23 cellular contexts compared by ENCODE assay signal in the genomic region with DNA sequence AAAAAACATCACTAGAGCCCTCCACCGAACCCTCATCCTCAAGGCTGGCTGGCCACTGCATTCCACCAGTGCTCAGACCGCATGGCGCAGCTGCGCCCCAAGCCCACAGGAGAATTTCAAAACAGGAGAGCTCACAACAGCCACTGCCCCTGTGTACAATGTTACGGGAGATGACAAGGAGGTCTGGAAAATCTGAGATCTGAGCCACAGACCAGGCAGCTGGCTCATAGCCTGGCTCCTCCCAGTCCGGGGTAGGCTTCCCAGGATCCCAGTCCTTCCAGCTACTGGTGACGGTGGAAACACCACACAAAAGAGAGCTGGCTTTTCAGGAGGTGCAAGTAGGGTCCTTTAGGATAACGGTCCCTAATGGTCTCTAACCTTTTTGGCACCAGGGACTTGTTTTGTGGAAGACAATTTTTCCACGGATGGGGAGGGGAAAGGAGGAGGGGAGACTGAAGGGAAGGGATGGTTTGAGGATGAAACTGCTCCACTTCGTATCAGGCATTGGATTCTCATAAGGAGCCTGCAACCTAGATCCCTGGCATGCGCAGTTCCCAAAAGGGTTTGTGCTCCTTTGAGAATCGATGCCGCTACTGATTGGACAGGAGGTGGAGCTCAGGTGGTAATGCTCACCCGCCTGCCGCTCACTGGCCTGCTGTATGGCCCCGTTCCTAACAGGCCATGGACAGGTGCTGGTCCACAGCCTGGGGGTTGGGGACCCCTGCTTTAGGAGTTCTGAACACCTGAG. TPM values are rescaled to one million over a fixed set of nuclear protein-coding genes. Genes with fewer than 3 reads are reported as not detected.
DNase-seq lines count a peak whose midpoint lies in the region; ATAC-seq, FAIRE-seq and TF ChIP-seq lines count a peak whose summit lies in the region.
"Had no signal": no experiment of that assay in that cellular context is flagged by ENCODE, and none has a peak within 500 bp of the region (broad histone marks: within the 10 kb centered on the region; RNA-seq: fewer than 3 reads in every experiment).

No MANE protein-coding gene starts in this region.

- H3K27ac ChIP-seq in A549 (no peak overlapping the region), neuronal stem cell (replicated peaks; ENCODE audit: low read length) (no peak overlapping the region)
- H3K27ac ChIP-seq: BLaER1, skin epidermis, tibial artery had no signal

- WGBS in A549 (ENCODE audit: missing lambda C conversion rate): 67% methylated on average over 15 of the region's 16 CpGs
- WGBS in neuronal stem cell (ENCODE audit: extremely low coverage in 2 of 2, insufficient read length in 2 of 2, insufficient replicate concordance in 1 of 2), 2 donors: no CpG with 5 or more reads among the region's 16 CpGs

- H2BK12ac ChIP-seq in neuronal stem cell (ENCODE audit: low read length): no peak overlapping the region

- H3K27me3 ChIP-seq in neuronal stem cell (ENCODE audit: control insufficient read depth in 3 of 3, insufficient read depth in 3 of 3, low read depth in 1 of 3, low read length in 3 of 3): peaks cover 0 to 5% (median 0%) of the 10 kb centered on the region in 3 experiments
- H3K27me3 ChIP-seq: BLaER1 had no signal

- TF ChIP-seq RAD21 in A549 (conservative IDR thresholded peaks at IDR 0.05 in 1 of 2, IDR thresholded peaks at IDR 0.05 in 1 of 2): no peak

- H3K4me2 ChIP-seq in A549 (no peak overlapping the region), neuronal stem cell (ENCODE audit: insufficient read depth, low read length, poor library complexity, severe bottlenecking) (no peak overlapping the region)
- H3K4me2 ChIP-seq: BLaER1 had no signal

- DNase-seq in A549 (ENCODE audit: low read depth in 1 of 2, low spot score in 1 of 2) (no peak), LHCN-M2 (ENCODE audit: low read depth) (peak; percentile 15), fibroblast of pulmonary artery (ENCODE audit: low read depth) (peak; percentile 11), neuronal stem cell (ENCODE audit: low spot score) (no peak), H4 (ENCODE audit: low spot score) (no peak), NCI-H748 treated with DMSO at 0.1 percent for 48 hours (lab: John Stamatoyannopoulos, UW) (no peak), T-helper 1 cell (no peak)
- DNase-seq: ACHN; activated CD4-positive, alpha-beta T cell treated with anti-CD3 and anti-CD28 coated beads, Interleukin-2, amount 10 ng/mL, durations not matched to agents 7 days and 5 days; activated gamma-delta T cell; activated naive CD8-positive, alpha-beta T cell treated with anti-CD3 and anti-CD28 coated beads, Interleukin-2, amount 10 ng/mL, durations not matched to agents 7 days and 5 days; activated T-cell treated with anti-CD3 and anti-CD28 coated beads, Interleukin-2, amount 50 U/mL, for 24 hours; COR-L47; DMS79; GF-D8; Karpas-422; mammary epithelial cell; tibial artery had no signal

- no peak overlapping the region for H3K4me3 ChIP-seq in A549
- H3K4me3 ChIP-seq in fibroblast of pulmonary artery (replicated peaks; ENCODE audit: low read depth, low read length): no peak overlapping the region
- H3K4me3 ChIP-seq in neuronal stem cell (ENCODE audit: low read length in 2 of 2): no peak overlapping the region
- H3K4me3 ChIP-seq: BLaER1, skin epidermis, tibial artery had no signal

- no peak overlapping the region for H3K4ac ChIP-seq in neuronal stem cell (ENCODE audit: low read length)

- H3K14ac ChIP-seq in neuronal stem cell (ENCODE audit: low read length): no peak overlapping the region

- H2BK5ac ChIP-seq in neuronal stem cell (ENCODE audit: low read length): no peak overlapping the region

- no peak overlapping the region for H3K23ac ChIP-seq in neuronal stem cell (ENCODE audit: low read depth, low read length, poor library complexity)

- no peak overlapping the region for H4K91ac ChIP-seq in neuronal stem cell (ENCODE audit: low read depth, low read length, poor library complexity)

- H4K8ac ChIP-seq in neuronal stem cell (ENCODE audit: low read depth, low read length): no peak overlapping the region

- H3K36me3 ChIP-seq in neuronal stem cell (replicated peaks in 1 of 2; ENCODE audit: control insufficient read depth in 2 of 2, insufficient read depth in 2 of 2, low read length in 2 of 2): no peaks in the 10 kb centered on the region
- H3K36me3 ChIP-seq: BLaER1, tibial artery, WERI-Rb-1 had no signal

- H3K9ac ChIP-seq in neuronal stem cell (ENCODE audit: low read depth, low read length, poor library complexity): no peak overlapping the region
- H3K9ac ChIP-seq: BLaER1 had no signal

- CTCF ChIA-PET in A549 (lab: Yijun Ruan, JAX): interaction anchor here (0.6 to 2.0 kb wide), 7 partner anchors 11 to 343 kb away, joined by 3 to 6 read pairs (median 4); no protein-coding TSS in a partner anchor

- H2BK15ac ChIP-seq in neuronal stem cell (ENCODE audit: low read length): no peak overlapping the region

- no peak overlapping the region for H2AK5ac ChIP-seq in neuronal stem cell (ENCODE audit: low read depth, low read length)

- H3K4me1 ChIP-seq in A549: no peaks in the 10 kb centered on the region
- H3K4me1 ChIP-seq in neuronal stem cell (ENCODE audit: control insufficient read depth in 2 of 2, insufficient read depth in 1 of 2, low read depth in 1 of 2, low read length in 2 of 2): peaks cover 0 to 11% of the 10 kb centered on the region in 2 donors
- H3K4me1 ChIP-seq: BLaER1, tibial artery had no signal

- no peaks in the 10 kb centered on the region for H3K9me3 ChIP-seq in A549
- H3K9me3 ChIP-seq in neuronal stem cell (replicated peaks in 1 of 2; ENCODE audit: control insufficient read depth in 2 of 2, insufficient read depth in 1 of 2, low read depth in 1 of 2, low read length in 2 of 2): no peaks in the 10 kb centered on the region
- H3K9me3 ChIP-seq: BLaER1, tibial artery had no signal

- FAIRE-seq in A549 (lab: Jason Lieb, UNC): no peak
- FAIRE-seq: astrocyte, GM19239 had no signal

- no peak overlapping the region for H2BK120ac ChIP-seq in neuronal stem cell (ENCODE audit: low read depth, low read length)

- no peak for TF ChIP-seq CTCF in A549 (IDR thresholded peaks at IDR 0.05)
- TF ChIP-seq CTCF in fibroblast of pulmonary artery (IDR thresholded peaks at IDR 0.05; ENCODE audit: low read length, missing control alignments): no peak

- no peak for TF ChIP-seq EP300 in A549 (IDR thresholded peaks at IDR 0.05)

- H3K18ac ChIP-seq in neuronal stem cell (ENCODE audit: low read length): peak overlapping the region; percentile 39

- POLR2A ChIA-PET in A549 (lab: Yijun Ruan, JAX): no interaction called here

- no peaks in the 10 kb centered on the region for H3K79me1 ChIP-seq in neuronal stem cell (ENCODE audit: low read depth, low read length)

- H2AFZ ChIP-seq in neuronal stem cell (ENCODE audit: low read length): no peak overlapping the region

- peak; percentile 32 to 39; a peak in 2 of 6 replicates for ATAC-seq in A549

- TF ChIP-seq POLR2A in A549 (IDR thresholded peaks at IDR 0.05; ENCODE audit: low read length): no peak

TF ChIP-seq in A549, 52 proteins besides CTCF, POLR2A, EP300 and RAD21:
- TF ChIP-seq KDM5A (IDR thresholded peaks at IDR 0.05) (no peak), MAFK (IDR thresholded peaks at IDR 0.05; ENCODE audit: partially characterized antibody) (no peak), SREBF2 (IDR thresholded peaks at IDR 0.05) (no peak), CHD4 (IDR thresholded peaks at IDR 0.05; ENCODE audit: borderline replicate concordance) (no peak), JUNB (IDR thresholded peaks at IDR 0.05) (no peak), RNF2 (IDR thresholded peaks at IDR 0.05; ENCODE audit: borderline replicate concordance, low read depth) (no peak)

RNA-seq across cellular contexts. Expression of a gene that starts 23.0 kb away (rescaled TPM):
- polyA plus RNA-seq in A549 (2011; rRNA removed) (12.7 and 14.7 TPM in 2 replicates), A549 (2017; fragmentation: RNase III; extraction: RNeasy Plus Mini Kit Qiagen cat#74134 plus additional on column Dnase treatment) (10.2 to 12.5 TPM (median 11.6 TPM) in 3 replicates)
- 7.6 and 7.7 TPM in 2 replicates for polyA plus RNA-seq in A549 (2012; cell fraction: cytosol; rRNA removed)
- polyA plus RNA-seq in A549 (2012; cell fraction: nucleus; rRNA removed): 14.7 and 24.3 TPM in 2 replicates
- 17.8 and 23.2 TPM in 2 replicates for polyA minus RNA-seq in A549 (2011; rRNA and poly(A)+ RNA removed)
- 4.2 and 5.9 TPM in 2 replicates for total RNA-seq in LHCN-M2 (2014; rRNA removed)
- 4.5 TPM for polyA plus RNA-seq in LHCN-M2 (2012)
- polyA plus RNA-seq in neuronal stem cell (2013, experiment 1 of 2): 7.0 TPM
- polyA plus RNA-seq in neuronal stem cell (2013, experiment 2 of 2): 7.1 TPM
- total RNA-seq in H4 (2014; rRNA removed; shearing (Covaris generic)): 3.6 and 3.8 TPM in 2 replicates

RNA-seq across cellular contexts. Expression of a gene that starts 42.1 kb away (rescaled TPM):
- polyA plus RNA-seq in A549 (2011; rRNA removed): 337 and 451 TPM in 2 replicates
- polyA plus RNA-seq in A549 (2012; cell fraction: cytosol; rRNA removed): 389 and 431 TPM in 2 replicates
- polyA plus RNA-seq in A549 (2012; cell fraction: nucleus; rRNA removed): 183 and 312 TPM in 2 replicates
- polyA plus RNA-seq in A549 (2017; fragmentation: RNase III; extraction: RNeasy Plus Mini Kit Qiagen cat#74134 plus additional on column Dnase treatment): 374 to 398 TPM (median 385 TPM) in 3 replicates
- polyA minus RNA-seq in A549 (2011; rRNA and poly(A)+ RNA removed): 150 and 191 TPM in 2 replicates
- 290 and 350 TPM in 2 replicates for total RNA-seq in LHCN-M2 (2014; rRNA removed)
- 240 TPM for polyA plus RNA-seq in LHCN-M2 (2012)
- polyA plus RNA-seq in neuronal stem cell (2013, experiment 1 of 2): 396 TPM
- 424 TPM for polyA plus RNA-seq in neuronal stem cell (2013, experiment 2 of 2)
- 271 and 291 TPM in 2 replicates for total RNA-seq in H4 (2014; rRNA removed; shearing (Covaris generic))

Comparison
In these comparisons a context has a peak if more than half of its experiments do, and no peak if none do; other contexts are left out.
1. DNase-seq: peak in LHCN-M2 (single experiment) and fibroblast of pulmonary artery (single experiment); none in A549 (0 of 2), neuronal stem cell (single experiment), H4 (single experiment), NCI-H748 treated with DMSO at 0.1 percent for 48 hours (single experiment) and T-helper 1 cell (0 of 5).